15 cellular contexts compared by ENCODE assay signal in the genomic region with DNA sequence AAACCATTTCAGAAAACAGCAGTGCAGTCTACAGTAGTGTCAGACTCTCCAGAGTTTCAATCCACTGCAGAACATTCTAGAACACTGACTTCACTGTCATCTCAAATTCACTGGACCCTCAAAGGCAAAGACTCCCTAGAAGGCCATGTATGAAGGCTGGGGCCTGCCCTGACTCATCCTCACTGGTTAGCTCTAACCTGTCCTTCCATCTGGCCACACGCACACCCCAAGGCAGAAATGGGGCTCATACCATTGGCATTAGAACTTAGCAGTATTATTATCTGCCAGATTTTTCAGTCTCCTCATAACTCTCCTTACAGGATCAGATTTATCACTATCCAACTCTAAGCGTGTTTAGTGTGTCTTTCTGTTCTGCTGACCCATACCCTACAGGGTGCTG. TPM values are rescaled to one million over a fixed set of nuclear protein-coding genes. Genes with fewer than 3 reads are reported as not detected.
DNase-seq lines count a peak whose midpoint lies in the region; ATAC-seq and TF ChIP-seq lines count a peak whose summit lies in the region.
"Had no signal": no experiment of that assay in that cellular context is flagged by ENCODE, and none has a peak within 500 bp of the region (broad histone marks: within the 10 kb centered on the region; RNA-seq: fewer than 3 reads in every experiment).

No MANE protein-coding gene starts in this region.

- CTCF ChIA-PET in activated CD4-positive, alpha-beta T cell treated with anti-CD3 and anti-CD28 coated beads for 36 hours (lab: Charles Lee) = no interaction called here

- no peaks in the 10 kb centered on the region for H3K79me2 ChIP-seq in GM23248 (ENCODE audit: insufficient read depth)

- no peaks in the 10 kb centered on the region for H3K9me3 ChIP-seq in GM23248 (ENCODE audit: low read depth)
- no peaks in the 10 kb centered on the region for H3K9me3 ChIP-seq in esophagus muscularis mucosa
- H3K9me3 ChIP-seq: BLaER1 treated with 17β-estradiol and CSF1 and Interleukin-3, amounts not matched to agents 10 nM and 100 nM; HAP-1 had no signal

- H3K36me3 ChIP-seq in GM23248 (ENCODE audit: low read depth) = no peaks in the 10 kb centered on the region
- no peaks in the 10 kb centered on the region for H3K36me3 ChIP-seq in esophagus muscularis mucosa
- H3K36me3 ChIP-seq: BLaER1 treated with 17β-estradiol and CSF1 and Interleukin-3, amounts not matched to agents 10 nM and 100 nM; HAP-1 had no signal

- peaks cover 9% of the 10 kb centered on the region for H3K36me3 Mint-ChIP-seq in brain
- H3K36me3 Mint-ChIP-seq in osteocyte (ENCODE audit: unreplicated experiment) = no peaks in the 10 kb centered on the region
- no peaks in the 10 kb centered on the region for H3K36me3 Mint-ChIP-seq in activated CD4-positive, alpha-beta T cell treated with anti-CD3 and anti-CD28 coated beads for 36 hours (ENCODE audit: low read depth)
- H3K36me3 Mint-ChIP-seq: CD8-positive, alpha-beta T cell had no signal

- TF ChIP-seq POLR2A in esophagus muscularis mucosa (IDR thresholded peaks at IDR 0.05; ENCODE audit: low read depth) = no peak

- no peak overlapping the region for H3K27ac ChIP-seq in GM23248
- H3K27ac ChIP-seq in esophagus muscularis mucosa (replicated peaks in 1 of 4) = no peak overlapping the region
- H3K27ac ChIP-seq: BLaER1 treated with 17β-estradiol and CSF1 and Interleukin-3, amounts not matched to agents 10 nM and 100 nM had no signal

- WGBS in GM23248 (ENCODE audit: low coverage in 1 of 2, low lambda C conversion rate in 2 of 2, missing lambda C conversion rate in 2 of 2), 2 experiments = 94 to 98% methylated on average over 2 of the region's 2 CpGs
- 95% methylated on average over 2 of the region's 2 CpGs for WGBS in esophagus muscularis mucosa

- DNase-seq in GM23248 (peak; percentile 12), esophagus muscularis mucosa (ENCODE audit: extremely low spot score) (peak; percentile 74), osteocyte (ENCODE audit: extremely low spot score, unreplicated experiment) (peak; percentile 48), NCI-H226 (no peak)
- no peak for DNase-seq in activated CD4-positive, alpha-beta T cell treated with anti-CD3 and anti-CD28 coated beads for 36 hours
- DNase-seq: Calu3; CD8-positive, alpha-beta T cell; DMS79 treated with DMSO at 0.1 percent for 48 hours; GF-D8 had no signal

- H3K4me3 Mint-ChIP-seq in brain = no peak overlapping the region
- no peak overlapping the region for H3K4me3 Mint-ChIP-seq in osteocyte (ENCODE audit: unreplicated experiment)
- H3K4me3 Mint-ChIP-seq in activated CD4-positive, alpha-beta T cell treated with anti-CD3 and anti-CD28 coated beads for 36 hours = no peak overlapping the region
- H3K4me3 Mint-ChIP-seq: B cell; CD8-positive, alpha-beta T cell had no signal

- H3K27me3 Mint-ChIP-seq in brain (peaks cover 10% of the 10 kb centered on the region), osteocyte (ENCODE audit: unreplicated experiment) (peaks cover 5% of the 10 kb centered on the region)
- peaks cover 5% of the 10 kb centered on the region for H3K27me3 Mint-ChIP-seq in activated CD4-positive, alpha-beta T cell treated with anti-CD3 and anti-CD28 coated beads for 36 hours

- H3K9me2 ChIP-seq in GM23248 (ENCODE audit: insufficient read depth) = no peaks in the 10 kb centered on the region

- H3K27ac Mint-ChIP-seq in brain (peak overlapping the region; percentile 1 to 85 (median 71)), osteocyte (ENCODE audit: unreplicated experiment) (no peak overlapping the region)
- no peak overlapping the region for H3K27ac Mint-ChIP-seq in activated CD4-positive, alpha-beta T cell treated with anti-CD3 and anti-CD28 coated beads for 36 hours
- H3K27ac Mint-ChIP-seq: B cell; CD8-positive, alpha-beta T cell had no signal

- H3K4me1 Mint-ChIP-seq in brain = peaks cover 38% of the 10 kb centered on the region
- H3K4me1 Mint-ChIP-seq in osteocyte (ENCODE audit: unreplicated experiment) = peaks cover 2% of the 10 kb centered on the region
- H3K4me1 Mint-ChIP-seq in activated CD4-positive, alpha-beta T cell treated with anti-CD3 and anti-CD28 coated beads for 36 hours = no peaks in the 10 kb centered on the region
- H3K4me1 Mint-ChIP-seq: B cell had no signal

- H4K20me1 ChIP-seq in GM23248 (ENCODE audit: insufficient read depth) = no peaks in the 10 kb centered on the region
- H4K20me1 ChIP-seq: BLaER1 treated with 17β-estradiol and CSF1 and Interleukin-3, amounts not matched to agents 10 nM and 100 nM had no signal

- no peak overlapping the region for H3K4me3 ChIP-seq in GM23248
- H3K4me3 ChIP-seq in esophagus muscularis mucosa = no peak overlapping the region
- H3K4me3 ChIP-seq: BLaER1 treated with 17β-estradiol and CSF1 and Interleukin-3, amounts not matched to agents 10 nM and 100 nM; HAP-1 had no signal

- TF ChIP-seq EP300 in esophagus muscularis mucosa (IDR thresholded peaks at IDR 0.05) = no peak

- peaks cover 0 to 4% (median 4%) of the 10 kb centered on the region in 5 experiments for H3K9me3 Mint-ChIP-seq in brain
- H3K9me3 Mint-ChIP-seq in osteocyte (ENCODE audit: unreplicated experiment) = no peaks in the 10 kb centered on the region
- H3K9me3 Mint-ChIP-seq in activated CD4-positive, alpha-beta T cell treated with anti-CD3 and anti-CD28 coated beads for 36 hours (ENCODE audit: low read depth) = no peaks in the 10 kb centered on the region
- H3K9me3 Mint-ChIP-seq: CD8-positive, alpha-beta T cell had no signal

- no peaks in the 10 kb centered on the region for H3F3A ChIP-seq in GM23248 (ENCODE audit: insufficient read depth)

- in situ Hi-C loops in GM23248 (cut with MboI) = no loop called here

- intact Hi-C loops in esophagus muscularis mucosa (cut with DNase I) = no loop called here
- intact Hi-C loops in activated CD4-positive, alpha-beta T cell treated with anti-CD3 and anti-CD28 coated beads for 36 hours (cut with DNase I, micrococcal nuclease) = no loop called here

- H3K27me3 ChIP-seq in GM23248 (replicated peaks; ENCODE audit: insufficient read depth) (no peaks in the 10 kb centered on the region), esophagus muscularis mucosa (no peaks in the 10 kb centered on the region)
- H3K27me3 ChIP-seq: BLaER1 treated with 17β-estradiol and CSF1 and Interleukin-3, amounts not matched to agents 10 nM and 100 nM had no signal

- H3K4me2 ChIP-seq in GM23248 (ENCODE audit: unreplicated experiment) = no peak overlapping the region
- H3K4me2 ChIP-seq: BLaER1 treated with 17β-estradiol and CSF1 and Interleukin-3, amounts not matched to agents 10 nM and 100 nM had no signal

- H3K9ac ChIP-seq in GM23248 = no peak overlapping the region
- H3K9ac ChIP-seq: BLaER1 treated with 17β-estradiol and CSF1 and Interleukin-3, amounts not matched to agents 10 nM and 100 nM had no signal

- POLR2A ChIA-PET in activated CD4-positive, alpha-beta T cell treated with anti-CD3 and anti-CD28 coated beads for 36 hours (lab: Charles Lee) = no interaction called here

- TF ChIP-seq CTCF in brain (conservative IDR thresholded peaks at IDR 0.05) (no peak), esophagus muscularis mucosa (IDR thresholded peaks at IDR 0.05) (no peak), osteocyte (IDR thresholded peaks at IDR 0.05) (no peak)

- H2AFZ ChIP-seq in GM23248 = no peak overlapping the region

- H3K4me1 ChIP-seq in GM23248 (ENCODE audit: insufficient read depth) = no peaks in the 10 kb centered on the region
- H3K4me1 ChIP-seq in esophagus muscularis mucosa = peaks cover 0 to 14% (median 7%) of the 10 kb centered on the region in 4 donors
- H3K4me1 ChIP-seq: HAP-1 had no signal

- no peak for ATAC-seq in esophagus mucosa
- ATAC-seq in activated CD4-positive, alpha-beta T cell treated with anti-CD3 and anti-CD28 coated beads for 36 hours = no peak
- ATAC-seq: CD8-positive, alpha-beta T cell had no signal

RNA-seq across cellular contexts. Expression of a gene that starts 20.4 kb away (rescaled TPM):
- 15.8 and 16.9 TPM in 2 replicates for total RNA-seq in GM23248 (2014; rRNA removed; shearing (Covaris generic))
- 11.8 and 11.9 TPM in 2 replicates for polyA plus RNA-seq in GM23248 (2016; fragmentation: Nextera tagmentation; extraction: Ambion mirVana)
- polyA plus RNA-seq in brain (ENCODE audit: insufficient read depth, low read depth, low replicate concordance) = 7.4 TPM
- 100 to 1,000 TPM; 184 to 340 (median 223) TPM for total RNA-seq in esophagus muscularis mucosa
- total RNA-seq in osteocyte = 1.6 and 2.1 TPM in 2 replicates
- total RNA-seq in esophagus mucosa = 2.2 TPM
- 1 to 10 TPM in 1 of 2 experiments, under 1 TPM in 1; 0.56 to 1.2 TPM for total RNA-seq in activated CD4-positive, alpha-beta T cell treated with anti-CD3 and anti-CD28 coated beads for 36 hours
- total RNA-seq: B cell, HT-29 had no signal

Comparison
In these comparisons a context has a peak if more than half of its experiments do, and no peak if none do; other contexts are left out.
1. DNase-seq: peak in GM23248 (single experiment), esophagus muscularis mucosa (single experiment) and osteocyte (single experiment); none in NCI-H226 (single experiment) and activated CD4-positive, alpha-beta T cell treated with anti-CD3 and anti-CD28 coated beads for 36 hours (single experiment).
2. H3K27ac Mint-ChIP-seq: peak in brain (5 of 5); none in osteocyte (single experiment) and activated CD4-positive, alpha-beta T cell treated with anti-CD3 and anti-CD28 coated beads for 36 hours (single experiment).
3. RNA of a gene that starts 20.4 kb away (total RNA-seq): 184 to 340 TPM in esophagus muscularis mucosa; 15.8 to 16.9 TPM in GM23248, 2.2 TPM in esophagus mucosa (single experiment), 1.6 to 2.1 TPM in osteocyte and 0.56 to 1.2 TPM in activated CD4-positive, alpha-beta T cell treated with anti-CD3 and anti-CD28 coated beads for 36 hours; every median in the first group is over 10 times any median in the second.